Comparison of ENCODE assay signal across 1 cellular context in the genomic region with DNA sequence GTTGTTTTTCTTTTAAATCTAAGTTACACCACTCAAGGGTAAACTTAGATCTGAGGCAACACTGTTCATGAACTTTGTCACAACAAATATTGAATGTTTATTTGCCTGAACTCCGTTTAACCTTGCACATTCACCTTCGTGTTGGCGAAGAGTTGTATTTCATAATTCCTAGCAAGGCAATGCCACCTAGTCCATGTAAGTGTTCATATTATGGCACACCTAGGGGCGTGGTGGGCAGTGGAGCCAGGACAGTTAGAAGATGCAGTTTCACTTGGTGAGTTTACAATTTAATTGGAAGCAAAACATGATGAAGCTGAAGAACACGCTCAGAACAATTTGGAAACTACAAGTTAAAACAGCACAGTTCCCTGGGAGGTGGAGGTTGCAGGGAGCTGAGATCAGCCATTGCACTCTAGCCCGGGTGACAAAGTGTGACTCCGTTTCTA.
TF ChIP-seq lines count a peak whose summit lies in the region.

No MANE protein-coding gene starts in this region.

TF ChIP-seq in A549, 52 proteins besides CTCF, POLR2A, EP300 and RAD21 (continued from another document):
- TF ChIP-seq FOSL2 (IDR thresholded peaks at IDR 0.05) (no peak), FOSL2 (CRISPR knock-in tag; IDR thresholded peaks at IDR 0.05) (no peak), MAFK (IDR thresholded peaks at IDR 0.05; ENCODE audit: partially characterized antibody) (no peak), KDM1A (IDR thresholded peaks at IDR 0.05; ENCODE audit: low read depth) (no peak), TFCP2L1 (CRISPR knock-in tag; IDR thresholded peaks at IDR 0.05) (no peak), ESRRA (IDR thresholded peaks at IDR 0.05; ENCODE audit: borderline replicate concordance, low read length) (no peak), CHD2 (IDR thresholded peaks at IDR 0.05; ENCODE audit: low read length, partially characterized antibody) (no peak), CEBPB (IDR thresholded peaks at IDR 0.05) (no peak), HEYL (CRISPR knock-in tag; IDR thresholded peaks at IDR 0.05) (no peak), ZC3H11A (IDR thresholded peaks at IDR 0.05) (no peak), KDM5A (IDR thresholded peaks at IDR 0.05) (no peak)
- TF ChIP-seq, protein P1, sequence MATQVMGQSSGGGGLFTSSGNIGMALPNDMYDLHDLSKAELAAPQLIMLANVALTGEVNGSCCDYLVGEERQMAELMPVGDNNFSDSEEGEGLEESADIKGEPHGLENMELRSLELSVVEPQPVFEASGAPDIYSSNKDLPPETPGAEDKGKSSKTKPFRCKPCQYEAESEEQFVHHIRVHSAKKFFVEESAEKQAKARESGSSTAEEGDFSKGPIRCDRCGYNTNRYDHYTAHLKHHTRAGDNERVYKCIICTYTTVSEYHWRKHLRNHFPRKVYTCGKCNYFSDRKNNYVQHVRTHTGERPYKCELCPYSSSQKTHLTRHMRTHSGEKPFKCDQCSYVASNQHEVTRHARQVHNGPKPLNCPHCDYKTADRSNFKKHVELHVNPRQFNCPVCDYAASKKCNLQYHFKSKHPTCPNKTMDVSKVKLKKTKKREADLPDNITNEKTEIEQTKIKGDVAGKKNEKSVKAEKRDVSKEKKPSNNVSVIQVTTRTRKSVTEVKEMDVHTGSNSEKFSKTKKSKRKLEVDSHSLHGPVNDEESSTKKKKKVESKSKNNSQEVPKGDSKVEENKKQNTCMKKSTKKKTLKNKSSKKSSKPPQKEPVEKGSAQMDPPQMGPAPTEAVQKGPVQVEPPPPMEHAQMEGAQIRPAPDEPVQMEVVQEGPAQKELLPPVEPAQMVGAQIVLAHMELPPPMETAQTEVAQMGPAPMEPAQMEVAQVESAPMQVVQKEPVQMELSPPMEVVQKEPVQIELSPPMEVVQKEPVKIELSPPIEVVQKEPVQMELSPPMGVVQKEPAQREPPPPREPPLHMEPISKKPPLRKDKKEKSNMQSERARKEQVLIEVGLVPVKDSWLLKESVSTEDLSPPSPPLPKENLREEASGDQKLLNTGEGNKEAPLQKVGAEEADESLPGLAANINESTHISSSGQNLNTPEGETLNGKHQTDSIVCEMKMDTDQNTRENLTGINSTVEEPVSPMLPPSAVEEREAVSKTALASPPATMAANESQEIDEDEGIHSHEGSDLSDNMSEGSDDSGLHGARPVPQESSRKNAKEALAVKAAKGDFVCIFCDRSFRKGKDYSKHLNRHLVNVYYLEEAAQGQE (IDR thresholded peaks at IDR 0.05), result no peak
- TF ChIP-seq, protein P2, sequence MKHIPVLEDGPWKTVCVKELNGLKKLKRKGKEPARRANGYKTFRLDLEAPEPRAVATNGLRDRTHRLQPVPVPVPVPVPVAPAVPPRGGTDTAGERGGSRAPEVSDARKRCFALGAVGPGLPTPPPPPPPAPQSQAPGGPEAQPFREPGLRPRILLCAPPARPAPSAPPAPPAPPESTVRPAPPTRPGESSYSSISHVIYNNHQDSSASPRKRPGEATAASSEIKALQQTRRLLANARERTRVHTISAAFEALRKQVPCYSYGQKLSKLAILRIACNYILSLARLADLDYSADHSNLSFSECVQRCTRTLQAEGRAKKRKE (CRISPR knock-in tag; IDR thresholded peaks at IDR 0.05; ENCODE audit: low read depth), result no peak
- TF ChIP-seq, protein P3, sequence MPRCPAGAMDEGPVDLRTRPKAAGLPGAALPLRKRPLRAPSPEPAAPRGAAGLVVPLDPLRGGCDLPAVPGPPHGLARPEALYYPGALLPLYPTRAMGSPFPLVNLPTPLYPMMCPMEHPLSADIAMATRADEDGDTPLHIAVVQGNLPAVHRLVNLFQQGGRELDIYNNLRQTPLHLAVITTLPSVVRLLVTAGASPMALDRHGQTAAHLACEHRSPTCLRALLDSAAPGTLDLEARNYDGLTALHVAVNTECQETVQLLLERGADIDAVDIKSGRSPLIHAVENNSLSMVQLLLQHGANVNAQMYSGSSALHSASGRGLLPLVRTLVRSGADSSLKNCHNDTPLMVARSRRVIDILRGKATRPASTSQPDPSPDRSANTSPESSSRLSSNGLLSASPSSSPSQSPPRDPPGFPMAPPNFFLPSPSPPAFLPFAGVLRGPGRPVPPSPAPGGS (IDR thresholded peaks at IDR 0.05), result no peak
